In genomic region chr22:41049795-41050194, GRCh38 we compare ENCODE assay signal across 7 cellular contexts. TPM values are rescaled to one million over a fixed set of nuclear protein-coding genes. Genes with fewer than 3 reads are reported as not detected.
DNase-seq lines count a peak whose midpoint lies in the region; TF ChIP-seq lines count a peak whose summit lies in the region.
"Not testable (repeated sequence)": the region's sequence is repeated elsewhere in the genome, so short reads cannot be mapped to it uniquely, and the experiment has no call there.

No MANE protein-coding gene starts in this region.

- H3K14ac ChIP-seq in mesenchymal stem cell (ENCODE audit: low read length in 2 of 2) (peak overlapping the region in 1 of 2 experiments; percentile 22), neuronal stem cell (ENCODE audit: low read length) (peak overlapping the region; percentile 78)

- not testable (repeated sequence) for H3K23ac ChIP-seq in mesenchymal stem cell (ENCODE audit: low read length in 2 of 2); neuronal stem cell (ENCODE audit: low read depth, low read length, poor library complexity)

- peak overlapping the region; percentile 57 for H4K8ac ChIP-seq in mesenchymal stem cell (ENCODE audit: low read length)
- not testable (repeated sequence) for H4K8ac ChIP-seq in neuronal stem cell (ENCODE audit: low read depth, low read length)

- not testable (repeated sequence) for H3K36me3 Mint-ChIP-seq in brain

- 100% methylated on average over 4 of the region's 4 CpGs for WGBS in mesenchymal stem cell
- WGBS in neuronal stem cell (ENCODE audit: extremely low coverage in 2 of 2, insufficient read length in 2 of 2, insufficient replicate concordance in 1 of 2), 2 donors, result no CpG with 5 or more reads among the region's 4 CpGs

- H3K79me1 ChIP-seq in mesenchymal stem cell (replicated peaks; ENCODE audit: low read length, poor library complexity, severe bottlenecking); neuronal stem cell (ENCODE audit: low read depth, low read length): not testable (repeated sequence)

- not testable (repeated sequence) for TF ChIP-seq POLR2A in vagina (IDR thresholded peaks at IDR 0.05)

- not testable (repeated sequence) for H2AK5ac ChIP-seq in mesenchymal stem cell (ENCODE audit: low read length, severe bottlenecking); neuronal stem cell (ENCODE audit: low read depth, low read length)

- not testable (repeated sequence) for TF ChIP-seq CTCF in HEK293 (tag by site-specific recombination; IDR thresholded peaks at IDR 0.05); brain (conservative IDR thresholded peaks at IDR 0.05); left ventricle myocardium inferior (IDR thresholded peaks at IDR 0.05; ENCODE audit: borderline replicate concordance); vagina (IDR thresholded peaks at IDR 0.05)

- H2BK5ac ChIP-seq in mesenchymal stem cell (ENCODE audit: low read depth, low read length, poor library complexity, severe bottlenecking); neuronal stem cell (ENCODE audit: low read length): not testable (repeated sequence)

- not testable (repeated sequence) for H3K9me3 Mint-ChIP-seq in brain

- peak overlapping the region; percentile 46 to 95 for H2BK12ac ChIP-seq in mesenchymal stem cell (ENCODE audit: low read length in 2 of 2)
- H2BK12ac ChIP-seq in neuronal stem cell (ENCODE audit: low read length), result not testable (repeated sequence)

- DNase-seq in left ventricle myocardium inferior; mesenchymal stem cell; neuronal stem cell (ENCODE audit: low spot score); vagina (ENCODE audit: extremely low spot score in 2 of 2): not testable (repeated sequence)

- H3K36me3 ChIP-seq in HEK293 (ENCODE audit: control insufficient read depth in 2 of 2, insufficient read depth in 1 of 2, low read length in 2 of 2); left ventricle myocardium inferior; mesenchymal stem cell (ENCODE audit: control insufficient read depth in 1 of 2, insufficient read depth in 2 of 2, low read depth in 1 of 2, low read length in 2 of 2); neuronal stem cell (replicated peaks in 1 of 2; ENCODE audit: control insufficient read depth in 2 of 2, insufficient read depth in 2 of 2, low read length in 2 of 2); rectal smooth muscle tissue (ENCODE audit: control insufficient read depth, insufficient read depth, low read length); vagina: not testable (repeated sequence)

- H3K4me3 Mint-ChIP-seq in brain, result peak overlapping the region in 1 of 5 experiments; percentile 72

- H3K27ac Mint-ChIP-seq in brain, result peak overlapping the region in 3 of 5 experiments; percentile 85 to 96 (median 93)

- peak overlapping the region; percentile 83 for H4K91ac ChIP-seq in mesenchymal stem cell (ENCODE audit: low read length)
- H4K91ac ChIP-seq in neuronal stem cell (ENCODE audit: low read depth, low read length, poor library complexity), result not testable (repeated sequence)

- H3K18ac ChIP-seq in mesenchymal stem cell (ENCODE audit: low read depth in 1 of 2, low read length in 2 of 2), result peak overlapping the region; percentile 65 to 84
- H3K18ac ChIP-seq in neuronal stem cell (ENCODE audit: low read length), result peak overlapping the region; percentile 16

- CTCF ChIA-PET in HEK293 (lab: Yijun Ruan, JAX), result not testable (repeated sequence)

- not testable (repeated sequence) for H3K4me2 ChIP-seq in mesenchymal stem cell (ENCODE audit: low read length, poor library complexity, severe bottlenecking); neuronal stem cell (ENCODE audit: insufficient read depth, low read length, poor library complexity, severe bottlenecking)

- not testable (repeated sequence) for H3K4me1 ChIP-seq in HEK293 (ENCODE audit: control insufficient read depth, insufficient read depth, low read length); mesenchymal stem cell (ENCODE audit: control insufficient read depth, insufficient read depth, low read depth, low read length); rectal smooth muscle tissue (ENCODE audit: control insufficient read depth, insufficient read depth, low read length); vagina
- peaks cover 13% of the 10 kb centered on the region for H3K4me1 ChIP-seq in left ventricle myocardium inferior
- H3K4me1 ChIP-seq in neuronal stem cell (ENCODE audit: control insufficient read depth in 2 of 2, insufficient read depth in 1 of 2, low read depth in 1 of 2, low read length in 2 of 2), result peaks cover 8 to 11% of the 10 kb centered on the region in 2 donors

- not testable (repeated sequence) for H3K27me3 Mint-ChIP-seq in brain

- not testable (repeated sequence) for H3K27ac ChIP-seq in HEK293 (ENCODE audit: extremely low read depth, low read depth, low read length); mesenchymal stem cell (ENCODE audit: low read length, poor library complexity, severe bottlenecking); neuronal stem cell (replicated peaks; ENCODE audit: low read length)
- peak overlapping the region; percentile 69 for H3K27ac ChIP-seq in left ventricle myocardium inferior (replicated peaks)
- peak overlapping the region; percentile 53 for H3K27ac ChIP-seq in rectal smooth muscle tissue (ENCODE audit: low read depth, low read length)
- H3K27ac ChIP-seq in vagina, result peak overlapping the region; percentile 18

- H3K4me1 Mint-ChIP-seq in brain, result peaks cover 26% of the 10 kb centered on the region

- peak overlapping the region; percentile 66 to 83 for H3K4ac ChIP-seq in mesenchymal stem cell (ENCODE audit: low read depth in 1 of 2, low read length in 2 of 2)
- not testable (repeated sequence) for H3K4ac ChIP-seq in neuronal stem cell (ENCODE audit: low read length)

- peak overlapping the region; percentile 1 for H2AFZ ChIP-seq in mesenchymal stem cell (ENCODE audit: low read depth, low read length)
- H2AFZ ChIP-seq in neuronal stem cell (ENCODE audit: low read length), result peak overlapping the region; percentile 95

- not testable (repeated sequence) for H3K9ac ChIP-seq in mesenchymal stem cell (ENCODE audit: low read length); neuronal stem cell (ENCODE audit: low read depth, low read length, poor library complexity); rectal smooth muscle tissue (ENCODE audit: low read length)

- intact Hi-C loops in left ventricle myocardium inferior (cut with micrococcal nuclease); vagina (cut with DNase I): not testable (repeated sequence)

- not testable (repeated sequence) for H3K27me3 ChIP-seq in left ventricle myocardium inferior (ENCODE audit: low read depth); mesenchymal stem cell (ENCODE audit: control insufficient read depth in 1 of 2, insufficient read depth in 1 of 2, low read length in 2 of 2); neuronal stem cell (ENCODE audit: control insufficient read depth in 3 of 3, insufficient read depth in 3 of 3, low read depth in 1 of 3, low read length in 3 of 3); rectal smooth muscle tissue (ENCODE audit: control insufficient read depth, insufficient read depth, low read length); vagina

- H2BK120ac ChIP-seq in mesenchymal stem cell (ENCODE audit: low read depth, low read length); neuronal stem cell (ENCODE audit: low read depth, low read length): not testable (repeated sequence)

- H2BK15ac ChIP-seq in mesenchymal stem cell (ENCODE audit: low read depth, poor library complexity, severe bottlenecking); neuronal stem cell (ENCODE audit: low read length): not testable (repeated sequence)

- H3K4me3 ChIP-seq in HEK293 (ENCODE audit: low read depth, low read length); left ventricle myocardium inferior; mesenchymal stem cell (ENCODE audit: insufficient read depth in 1 of 2, low read depth in 1 of 2, low read length in 2 of 2); neuronal stem cell (ENCODE audit: low read length in 2 of 2); rectal smooth muscle tissue (ENCODE audit: low read length); vagina: not testable (repeated sequence)

- not testable (repeated sequence) for H3K9me3 ChIP-seq in HEK293 (ENCODE audit: control insufficient read depth, insufficient read depth, low read depth, low read length); left ventricle myocardium inferior (replicated peaks); mesenchymal stem cell (ENCODE audit: control insufficient read depth, low read length); neuronal stem cell (replicated peaks in 1 of 2; ENCODE audit: control insufficient read depth in 2 of 2, insufficient read depth in 1 of 2, low read depth in 1 of 2, low read length in 2 of 2); vagina

- POLR2A ChIA-PET in HEK293 (lab: Yijun Ruan, JAX), result interaction anchor here (1.1 to 1.7 kb wide), 2 partner anchors 28 to 97 kb away, joined by 3 to 12 read pairs; no protein-coding TSS in a partner anchor

TF ChIP-seq in HEK293, 187 proteins besides CTCF, POLR2A, EP300 and RAD21:
- peak; percentile 22; the same call in 1 of the 2 replicates for TF ChIP-seq ZNF341 (tag by site-specific recombination; IDR thresholded peaks at IDR 0.05; ENCODE audit: low read depth)
- TF ChIP-seq ZNF768 (tag by site-specific recombination; IDR thresholded peaks at IDR 0.05), result 0 out of 2 replicates have a peak, but pooled peaks have one; percentile 46

RNA-seq across cellular contexts. Expression of gene EP300, which starts 42.6 kb away (rescaled TPM):
- polyA plus RNA-seq in brain (ENCODE audit: insufficient read depth, low read depth, low replicate concordance), result 24.3 TPM
- 26.2 TPM for total RNA-seq in left ventricle myocardium inferior
- polyA plus RNA-seq in mesenchymal stem cell (2013, experiment 1 of 2), result 26.0 TPM
- polyA plus RNA-seq in mesenchymal stem cell (2013, experiment 2 of 2), result 22.2 TPM
- polyA plus RNA-seq in neuronal stem cell (2013, experiment 1 of 2), result 19.7 TPM
- 21.9 TPM for polyA plus RNA-seq in neuronal stem cell (2013, experiment 2 of 2)
- total RNA-seq in vagina, result 99.9 TPM
